In genomic region chr6:137045221-137045789, GRCh38 we compare ENCODE assay signal across 1 cellular context.
TF ChIP-seq lines count a peak whose summit lies in the region.

No MANE protein-coding gene starts in this region.

TF ChIP-seq in HepG2, 621 proteins besides CTCF, POLR2A, EP300 and RAD21 (continued from another document):
- no peak for TF ChIP-seq CENPX (CRISPR knock-in tag; IDR thresholded peaks at IDR 0.05)
- no peak for TF ChIP-seq HDAC6 (IDR thresholded peaks at IDR 0.05; ENCODE audit: low read depth, low read length)
- no peak for TF ChIP-seq KLF13 (CRISPR knock-in tag; IDR thresholded peaks at IDR 0.05)
- TF ChIP-seq ZMYM2 (CRISPR knock-in tag; IDR thresholded peaks at IDR 0.05), result no peak
- no peak for TF ChIP-seq ZNF274 (CRISPR knock-in tag; IDR thresholded peaks at IDR 0.05)
TF ChIP-seq in HepG2: peak in this region for 0.
